In genomic region chr7:83799333-83799732, GRCh38 we compare ENCODE assay signal across 33 cellular contexts.
"Had no signal": no experiment of that assay in that cellular context is flagged by ENCODE, and none has a peak within 500 bp of the region (broad histone marks: within the 10 kb centered on the region; RNA-seq: fewer than 3 reads in every experiment).

No MANE protein-coding gene starts in this region.

- H3K27me3 ChIP-seq: ascending aorta, breast epithelium, cardiac muscle cell, colonic mucosa, esophagus squamous epithelium, gastroesophageal sphincter, heart right ventricle, hepatocyte had no signal

- H3K9me3 Mint-ChIP-seq: activated CD4-positive, alpha-beta T cell treated with anti-CD3 and anti-CD28 coated beads, Interleukin-2, amount 10 ng/mL, durations not matched to agents 24 days and 14 days; activated naive CD4-positive, alpha-beta T cell treated with anti-CD3 and anti-CD28 coated beads, Interleukin-2, amount 10 ng/mL, durations not matched to agents 7 days and 5 days; activated T-helper 2 cell treated with anti-CD3 and anti-CD28 coated beads, Interferon-gamma antibody, Interleukin-2, Interleukin-4, amounts not matched to agents 10 μg/mL and 5 μg/mL and 100 μg/mL, durations not matched to agents 14 hours and 24 hours and 36 hours; brain had no signal

- DNase-seq: activated B cell treated with CpG ODN at 0.5 μM for 24 hours; activated CD4-positive, alpha-beta memory T cell treated with anti-CD3 and anti-CD28 coated beads for 36 hours; activated CD4-positive, alpha-beta T cell treated with anti-CD3 and anti-CD28 coated beads for 36 hours; activated CD4-positive, alpha-beta T cell treated with anti-CD3 and anti-CD28 coated beads, Interleukin-2, amount 10 ng/mL, durations not matched to agents 24 days and 14 days; activated CD4-positive, CD25-positive, alpha-beta regulatory T cell treated with anti-CD3 and anti-CD28 coated beads, Interleukin-2, amount 50 U/mL, for 72 hours; activated CD8-positive, alpha-beta memory T cell treated with anti-CD3 and anti-CD28 coated beads, Interleukin-2, amount 10 ng/mL, durations not matched to agents 7 days and 5 days; activated CD8-positive, alpha-beta memory T cell treated with anti-CD3 and anti-CD28 coated beads, Interleukin-2, amount 50 U/mL, for 4 hours; activated CD8-positive, alpha-beta T cell treated with anti-CD3 and anti-CD28 coated beads, Interleukin-2, amount 10 ng/mL, durations not matched to agents 7 days and 5 days; activated effector memory CD4-positive, alpha-beta T cell treated with anti-CD3 and anti-CD28 coated beads, Interleukin-2, amount 50 U/mL, for 16 hours; activated naive CD4-positive, alpha-beta T cell; activated naive CD4-positive, alpha-beta T cell treated with anti-CD3 and anti-CD28 coated beads, Interleukin-2, amount 10 ng/mL, durations not matched to agents 7 days and 5 days; activated naive CD8-positive, alpha-beta T cell treated with anti-CD3 and anti-CD28 coated beads, Interleukin-2, amount 10 ng/mL, durations not matched to agents 7 days and 5 days; activated T-cell treated with anti-CD3 and anti-CD28 coated beads, Interleukin-2, amount 50 U/mL, for 1 hour; activated T-cell treated with anti-CD3 and anti-CD28 coated beads, Interleukin-2, amount 50 U/mL, for 48 hours; central memory CD4-positive, alpha-beta T cell; cerebellar nuclear complex; colonic mucosa; effector CD8-positive, alpha-beta T cell; esophagus squamous epithelium; foreskin melanocyte; heart right ventricle; T-helper 9 cell; WERI-Rb-1 had no signal

- H3K36me3 ChIP-seq: ascending aorta, breast epithelium, cardiac muscle cell, colonic mucosa, esophagus squamous epithelium, gastroesophageal sphincter, heart right ventricle, WERI-Rb-1 had no signal

- H3K4me3 Mint-ChIP-seq: activated B cell treated with CpG ODN at 0.5 μM for 24 hours; activated CD4-positive, alpha-beta memory T cell treated with anti-CD3 and anti-CD28 coated beads for 36 hours; activated CD4-positive, alpha-beta T cell treated with anti-CD3 and anti-CD28 coated beads for 36 hours; activated CD4-positive, alpha-beta T cell treated with anti-CD3 and anti-CD28 coated beads, Interleukin-2, amount 10 ng/mL, durations not matched to agents 24 days and 14 days; activated CD8-positive, alpha-beta memory T cell treated with anti-CD3 and anti-CD28 coated beads, Interleukin-2, amount 10 ng/mL, durations not matched to agents 7 days and 5 days; activated CD8-positive, alpha-beta T cell treated with anti-CD3 and anti-CD28 coated beads, Interleukin-2, amount 10 ng/mL, durations not matched to agents 7 days and 5 days; activated naive CD4-positive, alpha-beta T cell treated with anti-CD3 and anti-CD28 coated beads, Interleukin-2, amount 10 ng/mL, durations not matched to agents 7 days and 5 days; activated naive CD8-positive, alpha-beta T cell treated with anti-CD3 and anti-CD28 coated beads, Interleukin-2, amount 10 ng/mL, durations not matched to agents 7 days and 5 days; activated T-helper 1 cell treated with anti-CD3 and anti-CD28 coated beads, Interleukin-12 subunit alpha, Interleukin-12 subunit beta, Interleukin-2, Interleukin-4 antibody, amounts not matched to agents 30 ng/mL and 10 ng/mL and 1 ng/mL, durations not matched to agents 14 hours and 24 hours and 36 hours; brain had no signal

- H3K27ac Mint-ChIP-seq: activated B cell treated with CpG ODN at 0.5 μM for 24 hours; activated CD4-positive, alpha-beta memory T cell treated with anti-CD3 and anti-CD28 coated beads for 36 hours; activated CD4-positive, alpha-beta T cell treated with anti-CD3 and anti-CD28 coated beads for 36 hours; activated CD4-positive, alpha-beta T cell treated with anti-CD3 and anti-CD28 coated beads, Interleukin-2, amount 10 ng/mL, durations not matched to agents 24 days and 14 days; activated CD8-positive, alpha-beta memory T cell treated with anti-CD3 and anti-CD28 coated beads, Interleukin-2, amount 10 ng/mL, durations not matched to agents 7 days and 5 days; activated CD8-positive, alpha-beta T cell treated with anti-CD3 and anti-CD28 coated beads, Interleukin-2, amount 10 ng/mL, durations not matched to agents 7 days and 5 days; activated naive CD4-positive, alpha-beta T cell treated with anti-CD3 and anti-CD28 coated beads, Interleukin-2, amount 10 ng/mL, durations not matched to agents 7 days and 5 days; activated naive CD4-positive, alpha-beta T cell treated with anti-CD3 and anti-CD28 coated beads, Interleukin-2, amount 50 U/mL, for 72 hours; activated naive CD8-positive, alpha-beta T cell treated with anti-CD3 and anti-CD28 coated beads, Interleukin-2, amount 10 ng/mL, durations not matched to agents 7 days and 5 days; activated T-helper 1 cell treated with anti-CD3 and anti-CD28 coated beads, Interleukin-12 subunit alpha, Interleukin-12 subunit beta, Interleukin-2, Interleukin-4 antibody, amounts not matched to agents 30 ng/mL and 10 ng/mL and 1 ng/mL, durations not matched to agents 14 hours and 24 hours and 36 hours; activated T-helper 2 cell treated with anti-CD3 and anti-CD28 coated beads, Interferon-gamma antibody, Interleukin-2, Interleukin-4, amounts not matched to agents 10 μg/mL and 5 μg/mL and 100 μg/mL, durations not matched to agents 14 hours and 24 hours and 36 hours; brain had no signal

- H3K4me3 ChIP-seq: ascending aorta, breast epithelium, cardiac muscle cell, colonic mucosa, esophagus squamous epithelium, gastroesophageal sphincter, heart right ventricle, hepatocyte had no signal

- H3K27me3 Mint-ChIP-seq: activated B cell treated with CpG ODN at 0.5 μM for 24 hours; activated CD4-positive, alpha-beta memory T cell treated with anti-CD3 and anti-CD28 coated beads for 36 hours; activated CD4-positive, alpha-beta T cell treated with anti-CD3 and anti-CD28 coated beads for 36 hours; activated CD4-positive, alpha-beta T cell treated with anti-CD3 and anti-CD28 coated beads, Interleukin-2, amount 10 ng/mL, durations not matched to agents 24 days and 14 days; activated CD8-positive, alpha-beta memory T cell treated with anti-CD3 and anti-CD28 coated beads, Interleukin-2, amount 10 ng/mL, durations not matched to agents 7 days and 5 days; activated naive CD4-positive, alpha-beta T cell treated with anti-CD3 and anti-CD28 coated beads, Interleukin-2, amount 10 ng/mL, durations not matched to agents 7 days and 5 days; activated naive CD8-positive, alpha-beta T cell treated with anti-CD3 and anti-CD28 coated beads, Interleukin-2, amount 10 ng/mL, durations not matched to agents 7 days and 5 days had no signal

- H3K36me3 Mint-ChIP-seq: activated CD4-positive, alpha-beta memory T cell treated with anti-CD3 and anti-CD28 coated beads for 36 hours; activated CD8-positive, alpha-beta memory T cell treated with anti-CD3 and anti-CD28 coated beads, Interleukin-2, amount 10 ng/mL, durations not matched to agents 7 days and 5 days; activated naive CD4-positive, alpha-beta T cell treated with anti-CD3 and anti-CD28 coated beads, Interleukin-2, amount 10 ng/mL, durations not matched to agents 7 days and 5 days; activated naive CD4-positive, alpha-beta T cell treated with anti-CD3 and anti-CD28 coated beads, Interleukin-2, amount 50 U/mL, for 72 hours; activated naive CD8-positive, alpha-beta T cell treated with anti-CD3 and anti-CD28 coated beads, Interleukin-2, amount 10 ng/mL, durations not matched to agents 7 days and 5 days; brain had no signal

- H3K79me2 ChIP-seq: hepatocyte had no signal

- H3K4me2 ChIP-seq: hepatocyte had no signal

- ATAC-seq: activated CD4-positive, alpha-beta T cell treated with anti-CD3 and anti-CD28 coated beads for 36 hours; activated CD8-positive, alpha-beta memory T cell treated with anti-CD3 and anti-CD28 coated beads, Interleukin-2, amount 10 ng/mL, durations not matched to agents 7 days and 5 days; activated CD8-positive, alpha-beta T cell treated with anti-CD3 and anti-CD28 coated beads, Interleukin-2, amount 10 ng/mL, durations not matched to agents 7 days and 5 days; activated naive CD4-positive, alpha-beta T cell treated with anti-CD3 and anti-CD28 coated beads, Interleukin-2, amount 50 U/mL, for 72 hours; gastroesophageal sphincter; heart right ventricle had no signal

- H3K4me1 Mint-ChIP-seq: activated B cell treated with CpG ODN at 0.5 μM for 24 hours; activated CD4-positive, alpha-beta T cell treated with anti-CD3 and anti-CD28 coated beads for 36 hours; activated CD4-positive, alpha-beta T cell treated with anti-CD3 and anti-CD28 coated beads, Interleukin-2, amount 10 ng/mL, durations not matched to agents 24 days and 14 days; activated CD8-positive, alpha-beta memory T cell treated with anti-CD3 and anti-CD28 coated beads, Interleukin-2, amount 10 ng/mL, durations not matched to agents 7 days and 5 days; activated naive CD4-positive, alpha-beta T cell treated with anti-CD3 and anti-CD28 coated beads, Interleukin-2, amount 10 ng/mL, durations not matched to agents 7 days and 5 days; activated naive CD8-positive, alpha-beta T cell treated with anti-CD3 and anti-CD28 coated beads, Interleukin-2, amount 10 ng/mL, durations not matched to agents 7 days and 5 days had no signal

- H2AFZ ChIP-seq: hepatocyte had no signal

- H3K4me1 ChIP-seq: ascending aorta, breast epithelium, colonic mucosa, esophagus squamous epithelium, gastroesophageal sphincter, heart right ventricle had no signal

- H3K27ac ChIP-seq: ascending aorta, breast epithelium, cardiac muscle cell, colonic mucosa, epithelial cell of prostate, esophagus squamous epithelium, gastroesophageal sphincter, heart right ventricle, hepatocyte, WERI-Rb-1 had no signal
